ENCODE assay signal across 8 cellular contexts in genomic region chr9:75455444-75455921, GRCh38.
A peak's percentile ranks its signal among the peaks of the same experiment; 100 is the strongest.
DNase-seq lines count a peak whose midpoint lies in the region; ATAC-seq and TF ChIP-seq lines count a peak whose summit lies in the region.

No MANE protein-coding gene starts in this region.

- peaks cover 0 to 2% of the 10 kb centered on the region in 2 donors for H3K4me1 ChIP-seq in lung (ENCODE audit: control insufficient read depth in 2 of 2, insufficient read depth in 2 of 2, low read length in 2 of 2)
- peaks cover 5% of the 10 kb centered on the region for H3K4me1 ChIP-seq in smooth muscle cell (ENCODE audit: low read depth)

- DNase-seq in NAMALWA (ENCODE audit: low spot score) (peak; percentile 54), lung (ENCODE audit: low spot score) (peak; percentile 59), dedifferentiated amniotic fluid mesenchymal stem cell (ENCODE audit: extremely low spot score) (no peak), HuH-7 (ENCODE audit: low spot score) (no peak), smooth muscle cell (lab: John Stamatoyannopoulos, UW; ENCODE audit: unreplicated experiment) (no peak)
- no peak for DNase-seq in effector CD4-positive, alpha-beta T cell

- ATAC-seq in GM18519 (IDR thresholded peaks at IDR 0.05; ENCODE audit: low FRiP score, unreplicated experiment) (peak; percentile 99), HG02610 (IDR thresholded peaks at IDR 0.05; ENCODE audit: unreplicated experiment) (peak; percentile 95), lung (ENCODE audit: insufficient read depth, low FRiP score) (peak; percentile 44)

- no peaks in the 10 kb centered on the region for H3K27me3 ChIP-seq in lung (ENCODE audit: control insufficient read depth, insufficient read depth)
- no peaks in the 10 kb centered on the region for H3K27me3 ChIP-seq in smooth muscle cell (ENCODE audit: low read depth)

- no peak overlapping the region for H3K27ac ChIP-seq in lung (ENCODE audit: low read depth in 1 of 2, low read length in 1 of 2)
- no peak overlapping the region for H3K27ac ChIP-seq in smooth muscle cell (ENCODE audit: low read depth)

- TF ChIP-seq CTCF in lung (IDR thresholded peaks at IDR 0.05; ENCODE audit: control extremely low read depth, extremely low read depth) (no peak), smooth muscle cell (IDR thresholded peaks at IDR 0.05; ENCODE audit: borderline replicate concordance, insufficient read depth, poor library complexity, severe bottlenecking) (no peak)

- H4K20me1 ChIP-seq in smooth muscle cell (ENCODE audit: low read depth), result no peaks in the 10 kb centered on the region

- no peak overlapping the region for H2AFZ ChIP-seq in smooth muscle cell (ENCODE audit: low read depth)

- H3K36me3 ChIP-seq in lung (ENCODE audit: control insufficient read depth in 2 of 2, insufficient read depth in 2 of 2, low read length in 2 of 2), result no peaks in the 10 kb centered on the region
- H3K36me3 ChIP-seq in smooth muscle cell (ENCODE audit: low read depth), result no peaks in the 10 kb centered on the region

- no peak overlapping the region for H3K4me3 ChIP-seq in lung
- H3K4me3 ChIP-seq in smooth muscle cell, result no peak overlapping the region

- no peak overlapping the region for H3K4me2 ChIP-seq in smooth muscle cell

- H3K9me3 ChIP-seq in lung (ENCODE audit: control insufficient read depth in 2 of 2, insufficient read depth in 1 of 2, low read length in 1 of 2), result no peaks in the 10 kb centered on the region
- H3K9me3 ChIP-seq in smooth muscle cell (replicated peaks; ENCODE audit: low read depth), result no peaks in the 10 kb centered on the region

- no peaks in the 10 kb centered on the region for H3F3A ChIP-seq in smooth muscle cell (ENCODE audit: low read depth)

- WGBS in lung, 2 donors, result 33 to 40% methylated on average over 1 of the region's 1 CpG
- 41% methylated on average over 1 of the region's 1 CpG for WGBS in smooth muscle cell (ENCODE audit: low lambda C conversion rate)

- H3K79me2 ChIP-seq in smooth muscle cell (ENCODE audit: low read depth), result no peaks in the 10 kb centered on the region

- no peak overlapping the region for H3K9ac ChIP-seq in smooth muscle cell (ENCODE audit: low read depth)

Comparison
In these comparisons a context has a peak if more than half of its experiments do, and no peak if none do; other contexts are left out.
1. ATAC-seq: peak in every context shown above with its lines; median percentile 99 in GM18519; 95 in HG02610; 44 in lung.
2. DNase-seq: peak in NAMALWA (single experiment) and lung (single experiment); none in dedifferentiated amniotic fluid mesenchymal stem cell (single experiment), effector CD4-positive, alpha-beta T cell (single experiment), HuH-7 (single experiment) and smooth muscle cell (single experiment).